In genomic region chr6:4021862-4022715, GRCh38 we compare ENCODE assay signal across 8 cellular contexts. TPM values are rescaled to one million over a fixed set of nuclear protein-coding genes. Genes with fewer than 3 reads are reported as not detected.
DNase-seq lines count a peak whose midpoint lies in the region; ATAC-seq and TF ChIP-seq lines count a peak whose summit lies in the region.

No MANE protein-coding gene starts in this region.

- H3K27me3 Mint-ChIP-seq in endodermal cell (ENCODE audit: insufficient read depth), result no peaks in the 10 kb centered on the region
- peaks cover 0 to 2% (median 0%) of the 10 kb centered on the region in 5 donors for H3K27me3 Mint-ChIP-seq in naive thymus-derived CD8-positive, alpha-beta T cell

- WGBS in endodermal cell (ENCODE audit: insufficient coverage in 1 of 2, insufficient read length in 1 of 2), 2 experiments, result 4 to 6% methylated on average over 7 to 14 of the region's 15 CpGs

- H3K9ac ChIP-seq in endodermal cell (ENCODE audit: extremely low read depth, low read length, poor library complexity, severe bottlenecking), result peak overlapping the region; percentile 96

- TF ChIP-seq CTCF in Panc1 (IDR thresholded peaks at IDR 0.05) (no peak), endodermal cell (conservative IDR thresholded peaks at IDR 0.05) (no peak)

- peak overlapping the region; percentile 100 for H3K27ac Mint-ChIP-seq in endodermal cell
- H3K27ac Mint-ChIP-seq in naive thymus-derived CD8-positive, alpha-beta T cell, result peak overlapping the region; percentile 98 to 100 (median 100)

- H3K4me3 Mint-ChIP-seq in endodermal cell, result peak overlapping the region; percentile 97
- H3K4me3 Mint-ChIP-seq in naive thymus-derived CD8-positive, alpha-beta T cell, result peak overlapping the region; percentile 96 to 99 (median 98)

- BruUV-seq in Panc1 (replicated peaks; lab: Mats Ljungman, UMichigan), result TSS peak; percentile 79

- H3K4me1 ChIP-seq in Panc1 (ENCODE audit: control insufficient read depth, insufficient read depth, low read length), result peaks cover 32% of the 10 kb centered on the region
- peaks cover 4% of the 10 kb centered on the region for H3K4me1 ChIP-seq in endodermal cell (ENCODE audit: control insufficient read depth, insufficient read depth, low read length)

- H3K27me3 ChIP-seq in Panc1 (ENCODE audit: control insufficient read depth, insufficient read depth, low read length), result no peaks in the 10 kb centered on the region
- H3K27me3 ChIP-seq in endodermal cell (ENCODE audit: control insufficient read depth, insufficient read depth, low read length, poor library complexity, severe bottlenecking), result no peaks in the 10 kb centered on the region

- peaks cover 28% of the 10 kb centered on the region for H3K4me1 Mint-ChIP-seq in endodermal cell
- H3K4me1 Mint-ChIP-seq in naive thymus-derived CD8-positive, alpha-beta T cell, result peaks cover 22 to 80% (median 71%) of the 10 kb centered on the region in 4 donors

- ATAC-seq in HG02610 (IDR thresholded peaks at IDR 0.05; ENCODE audit: unreplicated experiment) (peak; percentile 1), Panc1 (peak; percentile 3; the same call in 1 of the 2 replicates), HG03045 (IDR thresholded peaks at IDR 0.05; ENCODE audit: unreplicated experiment) (no peak)
- peak in 1 of 2 donors; percentile 9 for ATAC-seq in naive thymus-derived CD8-positive, alpha-beta T cell

- peaks cover 13% of the 10 kb centered on the region for H3K36me3 Mint-ChIP-seq in endodermal cell (ENCODE audit: low read depth)
- H3K36me3 Mint-ChIP-seq in naive thymus-derived CD8-positive, alpha-beta T cell, result peaks cover 2 to 28% (median 4%) of the 10 kb centered on the region in 3 donors

- CTCF ChIA-PET in Panc1 (lab: Charles Lee), result no interaction called here

- POLR2A ChIA-PET in Panc1 (lab: Charles Lee), result interaction anchor here (0.5 to 1.2 kb wide), 7 partner anchors 9 to 886 kb away, joined by 3 to 7 read pairs (median 4); no protein-coding TSS in a partner anchor
- POLR2A ChIA-PET in naive thymus-derived CD8-positive, alpha-beta T cell (lab: Charles Lee), result interaction anchor here (0.6 to 2.5 kb wide), 21 partner anchors 9 to 1257 kb away, joined by 3 to 37 read pairs (median 5); partner anchors contain the start of genes ECI2, FAM50B and WRNIP1

- peak; percentile 0 for DNase-seq in DMS79 treated with DMSO at 0.1 percent for 48 hours (lab: John Stamatoyannopoulos, UW)
- no peak for DNase-seq in DMS79 (lab: John Stamatoyannopoulos, UW)
- no peak for DNase-seq in Panc1 (ENCODE audit: low read depth, low spot score)
- DNase-seq in endodermal cell, result no peak
- peak in 4 of 10 donors; percentile 25 to 43 (median 32) for DNase-seq in naive thymus-derived CD8-positive, alpha-beta T cell
- DNase-seq in posterior cingulate gyrus, result no peak

- in situ Hi-C loops in Panc1 (cut with HindIII; ENCODE audit: low pct_unique_long_range_greater_than_20kb, low sequenced_read_pairs), result no loop called here

- no peaks in the 10 kb centered on the region for H3K9me3 ChIP-seq in Panc1 (ENCODE audit: control insufficient read depth, insufficient read depth, low read depth, low read length)
- H3K9me3 ChIP-seq in endodermal cell (ENCODE audit: control insufficient read depth, low read length), result no peaks in the 10 kb centered on the region

- peak overlapping the region; percentile 63 to 88 for H3K4me3 ChIP-seq in Panc1 (ENCODE audit: low read depth in 2 of 2, low read length in 2 of 2)
- H3K4me3 ChIP-seq in endodermal cell (ENCODE audit: low read length), result peak overlapping the region; percentile 87

- H3K36me3 ChIP-seq in Panc1 (ENCODE audit: control insufficient read depth, insufficient read depth, low read length) (peaks cover 6% of the 10 kb centered on the region), endodermal cell (ENCODE audit: control insufficient read depth, insufficient read depth, low read length) (peaks cover 20% of the 10 kb centered on the region)

- intact Hi-C loops in Panc1 (cut with micrococcal nuclease; ENCODE audit: unreplicated experiment) (no loop called here), posterior cingulate gyrus (cut with DNase I) (no loop called here)

- H3K27ac ChIP-seq in Panc1 (ENCODE audit: low read length), result peak overlapping the region; percentile 99
- H3K27ac ChIP-seq in endodermal cell (ENCODE audit: low read depth, low read length), result peak overlapping the region; percentile 92

- H3K9me3 Mint-ChIP-seq in endodermal cell, result no peaks in the 10 kb centered on the region
- peaks cover 0 to 3% (median 0%) of the 10 kb centered on the region in 9 donors for H3K9me3 Mint-ChIP-seq in naive thymus-derived CD8-positive, alpha-beta T cell

RNA-seq across cellular contexts. Expression of gene FAM217A, which starts 56.8 kb away (rescaled TPM):
- not detected for total RNA-seq in Panc1 (2021; ENCODE audit: unreplicated experiment)
- polyA plus RNA-seq in Panc1 (2012; ENCODE audit: insufficient read length), result not detected
- not detected for total RNA-seq in endodermal cell
- polyA plus RNA-seq in endodermal cell (2013, experiment 1 of 2), result not detected
- polyA plus RNA-seq in endodermal cell (2013, experiment 2 of 2), result not detected
- not detected for total RNA-seq in naive thymus-derived CD8-positive, alpha-beta T cell
- under 1 TPM in 2 of 3 donors, not detected in 1; 0.08 to 0.23 TPM for polyA plus RNA-seq in naive thymus-derived CD8-positive, alpha-beta T cell
